1 cellular context compared by ENCODE assay signal in the genomic region with DNA sequence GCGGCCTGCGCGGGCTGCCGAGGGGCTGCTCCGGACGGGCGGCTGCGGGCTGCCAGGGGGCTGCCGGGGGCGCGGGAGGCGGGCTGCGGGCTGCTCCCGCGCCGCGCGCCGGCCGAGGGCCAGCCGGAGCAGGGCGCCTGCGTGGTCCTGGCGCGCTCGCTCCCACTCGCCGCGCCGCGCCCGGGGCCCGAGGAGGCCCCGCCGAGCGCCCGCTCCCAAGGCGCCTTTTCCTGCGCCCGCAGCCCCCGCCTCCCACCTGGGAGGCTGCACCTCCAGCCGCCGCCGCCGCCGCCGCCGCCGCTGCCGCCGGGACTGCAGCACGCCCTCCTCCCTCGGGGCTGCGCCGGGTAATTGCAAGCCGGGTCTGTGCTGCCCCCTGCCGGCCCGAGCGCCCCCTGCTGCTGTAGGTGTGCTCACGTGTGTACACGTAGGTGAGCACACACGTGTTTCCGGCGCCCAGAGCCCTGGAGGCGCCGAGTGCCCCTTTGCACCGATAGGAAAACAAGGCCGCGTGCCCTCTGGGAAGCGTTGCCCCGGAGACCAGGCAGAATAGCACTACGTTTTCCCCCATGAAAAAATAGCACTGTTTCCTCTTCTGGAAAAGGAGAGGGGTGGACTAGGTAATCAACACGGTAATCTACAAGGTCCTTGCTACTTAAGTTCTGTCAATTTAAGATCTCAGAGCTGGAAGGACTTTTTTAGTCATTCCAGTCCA.
TF ChIP-seq lines count a peak whose summit lies in the region.

Gene EPB41L4B (minus strand): TSS at position 326 of the 715 bp plus-strand sequence. CDS start 613 bp downstream, outside the sequence.

TF ChIP-seq in H1, 55 proteins besides CTCF, POLR2A, EP300 and RAD21:
- TF ChIP-seq, protein P1, sequence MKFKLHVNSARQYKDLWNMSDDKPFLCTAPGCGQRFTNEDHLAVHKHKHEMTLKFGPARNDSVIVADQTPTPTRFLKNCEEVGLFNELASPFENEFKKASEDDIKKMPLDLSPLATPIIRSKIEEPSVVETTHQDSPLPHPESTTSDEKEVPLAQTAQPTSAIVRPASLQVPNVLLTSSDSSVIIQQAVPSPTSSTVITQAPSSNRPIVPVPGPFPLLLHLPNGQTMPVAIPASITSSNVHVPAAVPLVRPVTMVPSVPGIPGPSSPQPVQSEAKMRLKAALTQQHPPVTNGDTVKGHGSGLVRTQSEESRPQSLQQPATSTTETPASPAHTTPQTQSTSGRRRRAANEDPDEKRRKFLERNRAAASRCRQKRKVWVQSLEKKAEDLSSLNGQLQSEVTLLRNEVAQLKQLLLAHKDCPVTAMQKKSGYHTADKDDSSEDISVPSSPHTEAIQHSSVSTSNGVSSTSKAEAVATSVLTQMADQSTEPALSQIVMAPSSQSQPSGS (IDR thresholded peaks at IDR 0.05; ENCODE audit: low read length) = no peak
- TF ChIP-seq POLR2AphosphoS5 (IDR thresholded peaks at IDR 0.05; ENCODE audit: low read depth, low read length) = no peak
- no peak for TF ChIP-seq BACH1 (IDR thresholded peaks at IDR 0.05; ENCODE audit: low read length)
- 0 out of 2 replicates have a peak, but pooled peaks have one; percentile 35 for TF ChIP-seq TCF12 (IDR thresholded peaks at IDR 0.05; ENCODE audit: low read depth, low read length)
- no peak; the same call in 1 of the 2 replicates for TF ChIP-seq PHF8 (conservative IDR thresholded peaks at IDR 0.05; ENCODE audit: low read depth, low read length)
- TF ChIP-seq RBBP5 (IDR thresholded peaks at IDR 0.05; ENCODE audit: borderline replicate concordance, low read depth, low read length) = no peak; the same call in 1 of the 2 replicates
- TF ChIP-seq KDM4A (IDR thresholded peaks at IDR 0.05; ENCODE audit: low read depth, low read length, severe bottlenecking) = peak; percentile 20
- TF ChIP-seq TAF1 (IDR thresholded peaks at IDR 0.05; ENCODE audit: low read depth, low read length) = 0 out of 2 replicates have a peak, but pooled peaks have one; percentile 48
- no peak for TF ChIP-seq RFX5 (IDR thresholded peaks at IDR 0.05; ENCODE audit: borderline replicate concordance, low read depth, low read length)
- 0 out of 2 replicates have a peak, but pooled peaks have one; percentile 32 for TF ChIP-seq EGR1 (IDR thresholded peaks at IDR 0.05; ENCODE audit: borderline replicate concordance, low read depth, low read length)
- no peak for TF ChIP-seq HDAC6 (IDR thresholded peaks at IDR 0.05; ENCODE audit: low read depth, low read length)
- no peak for TF ChIP-seq FOSL1 (IDR thresholded peaks at IDR 0.05; ENCODE audit: insufficient read depth, low read depth, low read length)
- TF ChIP-seq BCL11A (IDR thresholded peaks at IDR 0.05; ENCODE audit: low read depth in 2 of 2, low read length in 2 of 2) = no peak
- TF ChIP-seq JUN (IDR thresholded peaks at IDR 0.05; ENCODE audit: low read depth, low read length) = no peak
- peak; percentile 62 for TF ChIP-seq TAF7 (optimal IDR thresholded peaks at IDR 0.05; ENCODE audit: borderline replicate concordance, low read depth, low read length)
- peak; percentile 98 for TF ChIP-seq MAX (IDR thresholded peaks at IDR 0.05)
- TF ChIP-seq YY1 (IDR thresholded peaks at IDR 0.05; ENCODE audit: low read depth, low read length) = 0 out of 2 replicates have a peak, but pooled peaks have one; percentile 18
- no peak for TF ChIP-seq CHD7 (IDR thresholded peaks at IDR 0.05; ENCODE audit: insufficient replicate concordance, low read length)
- no peak for TF ChIP-seq SAP30 (IDR thresholded peaks at IDR 0.05; ENCODE audit: insufficient read depth, insufficient replicate concordance, low read length)
- TF ChIP-seq CTBP2 (IDR thresholded peaks at IDR 0.05; ENCODE audit: borderline replicate concordance, insufficient read depth, insufficient read length, low read length) = no peak
- TF ChIP-seq KDM1A (IDR thresholded peaks at IDR 0.05; ENCODE audit: borderline replicate concordance, low read length) = peak; percentile 94; the same call in 1 of the 2 replicates
- TF ChIP-seq NRF1 (IDR thresholded peaks at IDR 0.05; ENCODE audit: low read depth, low read length) = no peak
- TF ChIP-seq, protein P2, sequence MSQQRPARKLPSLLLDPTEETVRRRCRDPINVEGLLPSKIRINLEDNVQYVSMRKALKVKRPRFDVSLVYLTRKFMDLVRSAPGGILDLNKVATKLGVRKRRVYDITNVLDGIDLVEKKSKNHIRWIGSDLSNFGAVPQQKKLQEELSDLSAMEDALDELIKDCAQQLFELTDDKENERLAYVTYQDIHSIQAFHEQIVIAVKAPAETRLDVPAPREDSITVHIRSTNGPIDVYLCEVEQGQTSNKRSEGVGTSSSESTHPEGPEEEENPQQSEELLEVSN (IDR thresholded peaks at IDR 0.05) = peak; percentile 93
- peak; percentile 56 for TF ChIP-seq JUND (IDR thresholded peaks at IDR 0.05; ENCODE audit: low read length)
- TF ChIP-seq KDM5A (IDR thresholded peaks at IDR 0.05; ENCODE audit: low read length) = no peak
- TF ChIP-seq SIN3A (conservative IDR thresholded peaks at IDR 0.05 in 1 of 2, IDR thresholded peaks at IDR 0.05 in 1 of 2; ENCODE audit: low read depth in 1 of 2, low read length in 2 of 2) = peak; percentile 74 to 79; a peak in 3 of 4 replicates
- no peak for TF ChIP-seq SIRT6 (IDR thresholded peaks at IDR 0.05; ENCODE audit: low read length)
- TF ChIP-seq HDAC2 (IDR thresholded peaks at IDR 0.05; ENCODE audit: borderline replicate concordance in 1 of 2, low read depth in 2 of 2, low read length in 2 of 2) = no peak
- TF ChIP-seq TEAD4 (IDR thresholded peaks at IDR 0.05; ENCODE audit: low read depth, low read length) = no peak
- TF ChIP-seq NANOG (IDR thresholded peaks at IDR 0.05; ENCODE audit: insufficient read depth, low read depth, low read length, poor library complexity, severe bottlenecking) = peak; percentile 40
- no peak for TF ChIP-seq SP1 (IDR thresholded peaks at IDR 0.05; ENCODE audit: low read depth, low read length)
- peak; percentile 58; the same call in 1 of the 2 replicates for TF ChIP-seq GABPA (IDR thresholded peaks at IDR 0.05; ENCODE audit: borderline replicate concordance, insufficient read depth, low read length)
- no peak for TF ChIP-seq ASH2L (IDR thresholded peaks at IDR 0.05; ENCODE audit: low read length)
- peak; percentile 60; the same call in 1 of the 2 replicates for TF ChIP-seq TBP (IDR thresholded peaks at IDR 0.05; ENCODE audit: low read depth, low read length)
- TF ChIP-seq SP4 (IDR thresholded peaks at IDR 0.05; ENCODE audit: low read length) = 0 out of 2 replicates have a peak, but pooled peaks have one; percentile 46
- TF ChIP-seq, protein P3, sequence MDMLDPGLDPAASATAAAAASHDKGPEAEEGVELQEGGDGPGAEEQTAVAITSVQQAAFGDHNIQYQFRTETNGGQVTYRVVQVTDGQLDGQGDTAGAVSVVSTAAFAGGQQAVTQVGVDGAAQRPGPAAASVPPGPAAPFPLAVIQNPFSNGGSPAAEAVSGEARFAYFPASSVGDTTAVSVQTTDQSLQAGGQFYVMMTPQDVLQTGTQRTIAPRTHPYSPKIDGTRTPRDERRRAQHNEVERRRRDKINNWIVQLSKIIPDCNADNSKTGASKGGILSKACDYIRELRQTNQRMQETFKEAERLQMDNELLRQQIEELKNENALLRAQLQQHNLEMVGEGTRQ (IDR thresholded peaks at IDR 0.05; ENCODE audit: low read length) = peak; percentile 79
- no peak for TF ChIP-seq CBX5 (IDR thresholded peaks at IDR 0.05; ENCODE audit: low read depth, low read length)
- 0 out of 2 replicates have a peak, but pooled peaks have one; percentile 33 for TF ChIP-seq CHD2 (IDR thresholded peaks at IDR 0.05; ENCODE audit: low read length)
- TF ChIP-seq CREB1 (IDR thresholded peaks at IDR 0.05) = peak; percentile 83
- TF ChIP-seq, protein P4, sequence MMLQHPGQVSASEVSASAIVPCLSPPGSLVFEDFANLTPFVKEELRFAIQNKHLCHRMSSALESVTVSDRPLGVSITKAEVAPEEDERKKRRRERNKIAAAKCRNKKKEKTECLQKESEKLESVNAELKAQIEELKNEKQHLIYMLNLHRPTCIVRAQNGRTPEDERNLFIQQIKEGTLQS (IDR thresholded peaks at IDR 0.05; ENCODE audit: insufficient read depth, low read depth, low read length) = peak; percentile 69
TF ChIP-seq in H1: peak in this region for 19.
